ENCODE assay signal across 16 cellular contexts in the genomic region with DNA sequence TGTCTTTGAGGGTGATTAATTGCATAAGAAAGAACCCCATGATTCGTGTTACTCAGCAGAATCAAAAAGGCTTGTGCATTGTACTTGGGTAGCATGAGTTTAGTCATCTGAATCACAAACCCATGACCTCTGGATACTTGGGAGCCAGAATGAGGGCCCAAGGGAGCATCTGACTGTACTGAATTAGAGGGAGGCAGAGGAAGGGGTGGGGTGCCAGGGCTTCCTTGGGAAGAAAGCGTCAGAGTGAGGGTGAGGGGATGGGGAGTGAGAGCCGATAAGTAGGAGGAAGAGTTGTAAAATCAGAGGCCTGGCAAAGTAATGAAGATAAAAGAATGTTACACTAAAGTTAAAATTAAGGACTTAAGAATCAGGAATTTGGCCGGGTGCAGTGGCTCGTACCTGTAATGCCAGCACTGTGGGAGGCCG. TPM values are rescaled to one million over a fixed set of nuclear protein-coding genes. Genes with fewer than 3 reads are reported as not detected.
DNase-seq lines count a peak whose midpoint lies in the region; ATAC-seq and TF ChIP-seq lines count a peak whose summit lies in the region.
"Had no signal": no experiment of that assay in that cellular context is flagged by ENCODE, and none has a peak within 500 bp of the region (broad histone marks: within the 10 kb centered on the region; RNA-seq: fewer than 3 reads in every experiment).

No MANE protein-coding gene starts in this region.

- H3K4me1 ChIP-seq in heart right ventricle: peaks cover 0 to 8% (median 0%) of the 10 kb centered on the region in 9 donors
- H3K4me1 ChIP-seq in aorta (ENCODE audit: control insufficient read depth in 1 of 2, insufficient read depth in 2 of 2, low read length in 2 of 2): no peaks in the 10 kb centered on the region

- H3K4me3 ChIP-seq in heart right ventricle (no peak overlapping the region), aorta (ENCODE audit: low read length in 2 of 2) (no peak overlapping the region)

- H3K27ac ChIP-seq in heart right ventricle (peak overlapping the region in 1 of 10 donors; percentile 14), aorta (ENCODE audit: low read depth in 1 of 2, low read length in 2 of 2) (no peak overlapping the region)

- intact Hi-C loops in heart right ventricle (cut with DNase I) (no loop called here), Right ventricle myocardium superior (cut with DNase I) (no loop called here), aorta (cut with DNase I) (no loop called here)

- peaks cover 0 to under 1% (median 0%) of the 10 kb centered on the region in 11 donors for H3K9me3 ChIP-seq in heart right ventricle
- no peaks in the 10 kb centered on the region for H3K9me3 ChIP-seq in aorta (ENCODE audit: control insufficient read depth, low read length)

- WGBS in heart right ventricle, 2 donors: 54 to 77% methylated on average over 6 of the region's 6 CpGs
- WGBS in aorta, 2 donors: 64 to 66% methylated on average over 6 of the region's 6 CpGs

- DNase-seq in heart right ventricle (peak in 1 of 2 donors; percentile 38), Right ventricle myocardium superior (no peak), cerebellar cortex (ENCODE audit: low spot score) (peak; percentile 62), iris pigment epithelial cell (ENCODE audit: low read depth) (peak; percentile 87), aorta (peak in 1 of 2 donors; percentile 74)
- DNase-seq in activated effector memory CD4-positive, alpha-beta T cell treated with Interleukin-2 at 50 U/mL for 16 hours: no peak
- DNase-seq in activated CD4-positive, CD25-positive, alpha-beta regulatory T cell (lab: John Stamatoyannopoulos, UW): no peak
- DNase-seq: caudate nucleus, glutamatergic neuron, NCI-H1105, substantia nigra had no signal

- H3K36me3 ChIP-seq in heart right ventricle (no peaks in the 10 kb centered on the region), aorta (ENCODE audit: control insufficient read depth in 1 of 2, insufficient read depth in 2 of 2, low read length in 1 of 2) (no peaks in the 10 kb centered on the region)

- H3K27me3 ChIP-seq in heart right ventricle (peaks cover 0 to 3% (median 0%) of the 10 kb centered on the region in 7 donors), aorta (ENCODE audit: control insufficient read depth in 1 of 2, insufficient read depth in 2 of 2, low read length in 1 of 2) (no peaks in the 10 kb centered on the region)

- TF ChIP-seq CTCF in heart right ventricle (IDR thresholded peaks at IDR 0.05): no peak

- ATAC-seq in heart right ventricle: peak; percentile 35 to 88 (median 57)
- no peak for ATAC-seq in Right ventricle myocardium superior (ENCODE audit: poor library complexity)
- ATAC-seq in aorta (ENCODE audit: low FRiP score): peak; percentile 67
- no peak for ATAC-seq in HG02852 (IDR thresholded peaks at IDR 0.05; ENCODE audit: unreplicated experiment)
- ATAC-seq: SK-N-SH treated with all-trans-retinoic acid at 6 μM for 48 hours had no signal

RNA-seq across cellular contexts. Expression of a gene that starts 29.8 kb away (rescaled TPM):
- total RNA-seq in heart right ventricle: not detected
- under 1 TPM in 1 of 2 donors, not detected in 1; 0.04 TPM for polyA plus RNA-seq in heart right ventricle
- not detected for total RNA-seq in Right ventricle myocardium superior
- total RNA-seq in aorta: under 1 TPM in 1 of 2 donors, not detected in 1; 0.39 TPM
- not detected for polyA plus RNA-seq in aorta
- total RNA-seq: activated T-helper 2 cell treated with anti-CD3 and anti-CD28 coated beads, Interferon-gamma antibody, Interleukin-2, Interleukin-4, amounts not matched to agents 10 μg/mL and 5 μg/mL and 100 μg/mL, durations not matched to agents 14 hours and 24 hours and 36 hours; Daoy; lung microvascular endothelial cell had no signal

RNA-seq across cellular contexts. Expression of a gene that starts 30.8 kb away (rescaled TPM):
- total RNA-seq in heart right ventricle (1 to 10 TPM in 3 of 10 donors, under 1 TPM in 7; 0.26 to 4.5 (median 0.88) TPM), Right ventricle myocardium superior (2.0 TPM), aorta (10 to 100 TPM; 36.6 to 86.0 TPM)
- polyA plus RNA-seq in heart right ventricle (under 1 TPM; 0.75 to 0.95 TPM), aorta (1 to 10 TPM; 4.6 to 8.4 TPM)
- total RNA-seq: activated T-helper 2 cell treated with anti-CD3 and anti-CD28 coated beads, Interferon-gamma antibody, Interleukin-2, Interleukin-4, amounts not matched to agents 10 μg/mL and 5 μg/mL and 100 μg/mL, durations not matched to agents 14 hours and 24 hours and 36 hours had no signal

Comparison
In these comparisons a context has a peak if more than half of its experiments do, and no peak if none do; other contexts are left out.
1. ATAC-seq: peak in heart right ventricle (8 of 8) and aorta (single experiment); none in Right ventricle myocardium superior (single experiment) and HG02852 (single experiment).
2. DNase-seq: peak in cerebellar cortex (single experiment) and iris pigment epithelial cell (single experiment); none in Right ventricle myocardium superior (single experiment), activated effector memory CD4-positive, alpha-beta T cell treated with Interleukin-2 at 50 U/mL for 16 hours (single experiment) and activated CD4-positive, CD25-positive, alpha-beta regulatory T cell (0 of 4).
3. RNA of a gene that starts 30.8 kb away (total RNA-seq): 36.6 to 86.0 TPM in aorta; 2.0 TPM in Right ventricle myocardium superior (single experiment) and 0.26 to 4.5 TPM in heart right ventricle; every median in the first group is over 4 times any median in the second.